ENCODE assay signal across 11 cellular contexts in the genomic region with DNA sequence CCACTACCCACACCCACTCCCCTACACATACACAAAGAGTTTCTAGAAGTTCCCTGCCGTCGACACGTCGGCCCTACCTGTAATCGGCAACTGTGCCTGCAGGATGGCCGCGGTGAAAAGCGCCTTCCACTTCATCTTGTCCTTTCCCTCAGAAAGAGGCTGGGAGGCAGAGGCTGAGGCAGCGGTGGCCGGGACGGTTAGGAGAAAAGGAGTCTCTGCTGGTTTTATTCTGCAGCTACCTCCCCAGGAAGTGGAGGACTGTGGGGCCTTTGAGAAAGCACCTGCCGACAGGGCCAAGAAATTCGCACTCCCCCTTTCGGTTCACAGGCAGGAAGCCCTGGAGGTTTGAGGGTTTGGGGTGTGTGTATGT. TPM values are rescaled to one million over a fixed set of nuclear protein-coding genes. Genes with fewer than 3 reads are reported as not detected.
DNase-seq lines count a peak whose midpoint lies in the region; ATAC-seq and TF ChIP-seq lines count a peak whose summit lies in the region.
"Had no signal": no experiment of that assay in that cellular context is flagged by ENCODE, and none has a peak within 500 bp of the region (broad histone marks: within the 10 kb centered on the region; RNA-seq: fewer than 3 reads in every experiment).

Gene CD247, minus strand, starts transcription at position 199 of the 370 bp plus-strand sequence. Its CDS starts 64 bp downstream, at position 135.

- H3K9me3 ChIP-seq in heart right ventricle, result peaks cover 0 to 11% (median 0%) of the 10 kb centered on the region in 11 donors

- POLR2A ChIA-PET in activated naive CD8-positive, alpha-beta T cell treated with anti-CD3 and anti-CD28 coated beads, Interleukin-2, amount 10 ng/mL, durations not matched to agents 7 days and 5 days (lab: Charles Lee), result interaction anchor here (0.6 to 6.1 kb wide), 20 partner anchors 10 to 298 kb away, joined by 3 to 66 read pairs (median 11); partner anchors contain the start of genes CREG1 and POU2F1

- intact Hi-C loops in posterior vena cava (cut with DNase I) (no loop called here), heart right ventricle (cut with DNase I) (no loop called here)

- ATAC-seq in activated naive CD8-positive, alpha-beta T cell treated with anti-CD3 and anti-CD28 coated beads, Interleukin-2, amount 10 ng/mL, durations not matched to agents 7 days and 5 days (ENCODE audit: low read depth), result peak; percentile 62
- ATAC-seq in foreskin keratinocyte (no peak), heart right ventricle (no peak)

- H3K9me3 Mint-ChIP-seq in activated naive CD8-positive, alpha-beta T cell treated with anti-CD3 and anti-CD28 coated beads, Interleukin-2, amount 10 ng/mL, durations not matched to agents 7 days and 5 days, result no peaks in the 10 kb centered on the region

- peaks cover 2% of the 10 kb centered on the region for H3K27me3 ChIP-seq in foreskin keratinocyte
- H3K27me3 ChIP-seq in heart right ventricle, result peaks cover 0 to 7% (median 0%) of the 10 kb centered on the region in 7 donors

- peak within 1 kb of the TSS in 2 of 10 donors; percentile 5 to 53 for H3K4me3 ChIP-seq in heart right ventricle

- WGBS in heart right ventricle, 2 donors, result 82 to 84% methylated on average over 14 of the region's 14 CpGs

- no peaks in the 10 kb centered on the region for H3K36me3 ChIP-seq in heart right ventricle

- H3K4me1 Mint-ChIP-seq in activated naive CD8-positive, alpha-beta T cell treated with anti-CD3 and anti-CD28 coated beads, Interleukin-2, amount 10 ng/mL, durations not matched to agents 7 days and 5 days, result peaks cover 25% of the 10 kb centered on the region

- peak within 1 kb of the TSS; percentile 96 for H3K4me3 Mint-ChIP-seq in activated naive CD8-positive, alpha-beta T cell treated with anti-CD3 and anti-CD28 coated beads, Interleukin-2, amount 10 ng/mL, durations not matched to agents 7 days and 5 days

- DNase-seq in D341Med (ENCODE audit: low spot score), result peak; percentile 23
- peak; percentile 76 for DNase-seq in activated CD4-positive, alpha-beta T cell treated with anti-CD3 and anti-CD28 coated beads for 48 hours
- peak; percentile 72 for DNase-seq in activated naive CD8-positive, alpha-beta T cell treated with anti-CD3 and anti-CD28 coated beads, Interleukin-2, amount 10 ng/mL, durations not matched to agents 7 days and 5 days
- DNase-seq in stimulated activated CD4-positive, alpha-beta T cell treated with anti-CD3 and anti-CD28 coated beads, Interleukin-2, amount 100 ng/mL, for 4 hours (ENCODE audit: low read depth), result peak; percentile 65
- DNase-seq in foreskin keratinocyte, result no peak
- DNase-seq in posterior vena cava (ENCODE audit: low spot score), result no peak
- no peak for DNase-seq in DMS53 treated with DMSO at 0.1 percent for 48 hours (lab: John Stamatoyannopoulos, UW; ENCODE audit: unreplicated experiment)
- no peak for DNase-seq in heart right ventricle
- DNase-seq: NCI-H446 treated with DMSO at 0.1 percent for 48 hours, retina had no signal

- H3K27me3 Mint-ChIP-seq in activated naive CD8-positive, alpha-beta T cell treated with anti-CD3 and anti-CD28 coated beads, Interleukin-2, amount 10 ng/mL, durations not matched to agents 7 days and 5 days, result no peaks in the 10 kb centered on the region

- peak within 1 kb of the TSS; percentile 98 for H3K27ac Mint-ChIP-seq in activated naive CD8-positive, alpha-beta T cell treated with anti-CD3 and anti-CD28 coated beads, Interleukin-2, amount 10 ng/mL, durations not matched to agents 7 days and 5 days

- H3K27ac ChIP-seq in foreskin keratinocyte (no peak within 1 kb of the TSS), heart right ventricle (peak within 1 kb of the TSS in 1 of 10 donors; percentile 84)

- TF ChIP-seq CTCF in foreskin keratinocyte (conservative IDR thresholded peaks at IDR 0.05) (no peak), heart right ventricle (IDR thresholded peaks at IDR 0.05) (no peak)

- H3K36me3 Mint-ChIP-seq in activated naive CD8-positive, alpha-beta T cell treated with anti-CD3 and anti-CD28 coated beads, Interleukin-2, amount 10 ng/mL, durations not matched to agents 7 days and 5 days, result peaks cover 26% of the 10 kb centered on the region

- H3K4me1 ChIP-seq in foreskin keratinocyte, result no peaks in the 10 kb centered on the region
- no peaks in the 10 kb centered on the region for H3K4me1 ChIP-seq in heart right ventricle

RNA-seq across cellular contexts. Expression of gene CD247, which starts in this region (rescaled TPM):
- 100 to 1,000 TPM; 252 to 276 TPM for total RNA-seq in activated naive CD8-positive, alpha-beta T cell treated with anti-CD3 and anti-CD28 coated beads, Interleukin-2, amount 10 ng/mL, durations not matched to agents 7 days and 5 days
- total RNA-seq in foreskin keratinocyte (0.14 TPM in 1 of 2 replicates, not detected in the other), posterior vena cava (1 to 10 TPM; 1.3 to 2.0 TPM), heart right ventricle (1 to 10 TPM in 2 of 10 donors, under 1 TPM in 7, not detected in 1; 0.31 to 6.5 (median 0.74) TPM)
- polyA plus RNA-seq in foreskin keratinocyte (not detected in 2 replicates), heart right ventricle (under 1 TPM; 0.39 to 0.66 TPM)
- total RNA-seq: astrocyte had no signal

Comparison
In these comparisons a context has a peak if more than half of its experiments do, and no peak if none do; other contexts are left out.
1. RNA of gene CD247 (total RNA-seq): 252 to 276 TPM in activated naive CD8-positive, alpha-beta T cell treated with anti-CD3 and anti-CD28 coated beads, Interleukin-2, amount 10 ng/mL, durations not matched to agents 7 days and 5 days; 1.3 to 2.0 TPM in posterior vena cava, 0.31 to 6.5 TPM in heart right ventricle and 0.14 TPM in foreskin keratinocyte; every median in the first group is over 10 times any median in the second.
2. DNase-seq: peak in D341Med (single experiment), activated CD4-positive, alpha-beta T cell treated with anti-CD3 and anti-CD28 coated beads for 48 hours (single experiment), activated naive CD8-positive, alpha-beta T cell treated with anti-CD3 and anti-CD28 coated beads, Interleukin-2, amount 10 ng/mL, durations not matched to agents 7 days and 5 days (single experiment) and stimulated activated CD4-positive, alpha-beta T cell treated with anti-CD3 and anti-CD28 coated beads, Interleukin-2, amount 100 ng/mL, for 4 hours (single experiment); none in foreskin keratinocyte (0 of 2), posterior vena cava (single experiment), DMS53 treated with DMSO at 0.1 percent for 48 hours (single experiment) and heart right ventricle (0 of 2).